Comparison of ENCODE assay signal across 24 cellular contexts in the genomic region with DNA sequence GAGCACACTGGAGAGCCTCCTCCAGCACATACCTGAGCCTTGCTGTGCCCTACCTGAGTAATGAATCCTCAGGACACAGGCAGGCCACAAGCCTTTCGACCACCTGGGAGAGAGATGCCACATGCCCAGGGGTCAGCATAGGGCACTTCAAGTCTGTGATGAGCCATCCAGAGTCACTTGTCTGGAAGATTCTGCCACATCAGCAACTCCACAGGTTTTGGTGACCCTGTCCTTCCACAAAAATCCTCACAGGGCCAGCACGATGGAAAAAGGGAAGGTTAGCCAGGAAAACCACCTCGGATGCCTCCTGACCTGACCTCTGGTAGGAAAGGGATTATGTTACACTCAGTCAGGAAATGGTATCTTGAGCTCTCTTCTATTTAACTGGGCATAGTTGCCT.
"Had no signal": no experiment of that assay in that cellular context is flagged by ENCODE, and none has a peak within 500 bp of the region (broad histone marks: within the 10 kb centered on the region; RNA-seq: fewer than 3 reads in every experiment).

No MANE protein-coding gene starts in this region.

- H3K4me3 ChIP-seq: heart right ventricle, lower lobe of right lung, neural progenitor cell, ovary, spleen, tibial artery had no signal

- H3K4me2 ChIP-seq: neural progenitor cell had no signal

- H3K9ac ChIP-seq: neural progenitor cell had no signal

- H3K27ac Mint-ChIP-seq: memory B cell; mesothelial cell of epicardium; natural killer cell; neural progenitor cell; progenitor cell of endocrine pancreas; stimulated activated memory B cell treated with anti-CD40 and anti-IgM and Interleukin-4, amounts not matched to agents 10 μg/mL and 1 μg/mL and 100 μg/mL, for 72 hours; stimulated activated naive CD8-positive, alpha-beta T cell treated with anti-CD3 and anti-CD28 coated beads, Interleukin-15, Interleukin-2, amounts not matched to agents 100 ng/mL and 50 ng/mL, for 24 hours had no signal

- DNase-seq: effector memory CD4-positive, alpha-beta T cell; heart right ventricle; hypothalamus; kidney glomerular epithelial cell; lower lobe of right lung; natural killer cell; nucleus accumbens; ovary; right cardiac atrium; spleen; stimulated activated CD4-positive, alpha-beta T cell treated with anti-CD3 and anti-CD28 coated beads, Interleukin-15, amount 100 ng/mL, for 24 hours; stimulated activated CD4-positive, alpha-beta T cell treated with anti-CD3 and anti-CD28 coated beads, Interleukin-1b, Interleukin-23, amount 100 ng/mL, for 48 hours; stimulated activated CD4-positive, alpha-beta T cell treated with anti-CD3 and anti-CD28 coated beads, Interleukin-4, amount 100 ng/mL, for 24 hours; tibial artery had no signal

- H3K9me3 ChIP-seq: lower lobe of right lung, ovary, spleen, tibial artery had no signal

- H3K4me1 Mint-ChIP-seq: memory B cell; mesothelial cell of epicardium; natural killer cell; stimulated activated memory B cell treated with anti-CD40 and anti-IgM and Interleukin-4, amounts not matched to agents 10 μg/mL and 1 μg/mL and 100 μg/mL, for 72 hours had no signal

- FAIRE-seq: endometrium, islet of Langerhans had no signal

- H3K36me3 Mint-ChIP-seq: mesothelial cell of epicardium; natural killer cell; neural progenitor cell; stimulated activated memory B cell treated with anti-CD40 and anti-IgM and Interleukin-4, amounts not matched to agents 10 μg/mL and 1 μg/mL and 100 μg/mL, for 72 hours had no signal

- H3K4me3 Mint-ChIP-seq: memory B cell; mesothelial cell of epicardium; natural killer cell; neural progenitor cell; stimulated activated memory B cell treated with anti-CD40 and anti-IgM and Interleukin-4, amounts not matched to agents 10 μg/mL and 1 μg/mL and 100 μg/mL, for 72 hours; stimulated activated naive CD8-positive, alpha-beta T cell treated with anti-CD3 and anti-CD28 coated beads, Interleukin-15, Interleukin-2, amounts not matched to agents 100 ng/mL and 50 ng/mL, for 24 hours had no signal

- H3K27me3 Mint-ChIP-seq: progenitor cell of endocrine pancreas; stimulated activated naive CD8-positive, alpha-beta T cell treated with anti-CD3 and anti-CD28 coated beads, Interleukin-15, Interleukin-2, amounts not matched to agents 100 ng/mL and 50 ng/mL, for 24 hours had no signal

- H3K36me3 ChIP-seq: heart right ventricle, lower lobe of right lung, neural progenitor cell, ovary, spleen, tibial artery had no signal

- H2AFZ ChIP-seq: neural progenitor cell had no signal

- ATAC-seq: esophagus mucosa; left lobe of liver; lower lobe of right lung; natural killer cell; stimulated activated memory B cell treated with anti-CD40 and anti-IgM and Interleukin-4, amounts not matched to agents 10 μg/mL and 1 μg/mL and 100 μg/mL, for 72 hours had no signal

- H3K4me1 ChIP-seq: lower lobe of right lung, neural progenitor cell, tibial artery had no signal

- H3K27ac ChIP-seq: lower lobe of right lung, neural progenitor cell, ovary, spleen, tibial artery had no signal

- H3K27me3 ChIP-seq: heart right ventricle, neural progenitor cell, ovary, spleen, tibial artery had no signal
